17 cellular contexts compared by ENCODE assay signal in genomic region chr13:41548031-41548430, GRCh38.
DNase-seq lines count a peak whose midpoint lies in the region; ATAC-seq and TF ChIP-seq lines count a peak whose summit lies in the region.
"Had no signal": no experiment of that assay in that cellular context is flagged by ENCODE, and none has a peak within 500 bp of the region (broad histone marks: within the 10 kb centered on the region; RNA-seq: fewer than 3 reads in every experiment).

No MANE protein-coding gene starts in this region.

- H3K9me1 ChIP-seq in IMR-90 (ENCODE audit: insufficient read depth, low read length), result peaks cover 9% of the 10 kb centered on the region

- H3K36me3 Mint-ChIP-seq in stimulated activated memory B cell treated with anti-CD40 and anti-IgM and Interleukin-4, amounts not matched to agents 10 μg/mL and 1 μg/mL and 100 μg/mL, for 72 hours, result no peaks in the 10 kb centered on the region

- H3K9ac ChIP-seq in IMR-90 (ENCODE audit: low read depth, low read length) (no peak overlapping the region), mammary epithelial cell (ENCODE audit: insufficient read depth, low read length) (no peak overlapping the region)

- no peak overlapping the region for H3K14ac ChIP-seq in IMR-90 (replicated peaks; ENCODE audit: low read depth, low read length)

- 90% methylated on average over 3 of the region's 6 CpGs; no CpG with 5 or more reads in 1 of the 2 experiments for WGBS in IMR-90 (ENCODE audit: extremely low coverage in 2 of 2, insufficient read length in 1 of 2), 2 experiments
- WGBS in mammary epithelial cell (ENCODE audit: low coverage, missing lambda C conversion rate), result 83% methylated on average over 6 of the region's 6 CpGs

- H3K79me2 ChIP-seq in mammary epithelial cell (ENCODE audit: insufficient read depth, low read length), result no peaks in the 10 kb centered on the region

- H3K27ac Mint-ChIP-seq in stimulated activated memory B cell treated with anti-CD40 and anti-IgM and Interleukin-4, amounts not matched to agents 10 μg/mL and 1 μg/mL and 100 μg/mL, for 72 hours, result peak overlapping the region; percentile 13
- H3K27ac Mint-ChIP-seq: activated T-helper 2 cell treated with anti-CD3 and anti-CD28 coated beads, Interferon-gamma antibody, Interleukin-2, Interleukin-4, amounts not matched to agents 10 μg/mL and 5 μg/mL and 100 μg/mL, durations not matched to agents 14 hours and 24 hours and 36 hours had no signal

- in situ Hi-C loops in IMR-90 (cut with MboI; ENCODE audit: low sequenced_read_pairs) (no loop called here), mammary epithelial cell (cut with MboI; ENCODE audit: low sequenced_read_pairs in 2 of 2) (no loop called here)

- dilution Hi-C loops in IMR-90 (cut with HindIII; ENCODE audit: low sequenced_read_pairs, unreplicated experiment), result no loop called here
- dilution Hi-C loops in mammary epithelial cell (cut with HindIII; ENCODE audit: low sequenced_read_pairs), result no loop called here

- intact Hi-C loops in IMR-90 (cut with micrococcal nuclease), result no loop called here
- intact Hi-C loops in mammary epithelial cell (cut with micrococcal nuclease), result no loop called here

- H2AK9ac ChIP-seq in IMR-90 (replicated peaks; ENCODE audit: low read depth, low read length, poor library complexity), result no peak overlapping the region

- H4K91ac ChIP-seq in IMR-90 (ENCODE audit: insufficient read depth, low read depth, low read length), result no peak overlapping the region

- no TSS peak for BruUV-seq in IMR-90 (replicated peaks; lab: Mats Ljungman, UMichigan)
- BruUV-seq in mammary epithelial cell (replicated peaks; lab: Mats Ljungman, UMichigan), result TSS peak; percentile 45

- TF ChIP-seq CTCF in IMR-90 (conservative IDR thresholded peaks at IDR 0.05; ENCODE audit: low read depth, low read length) (no peak), mammary epithelial cell (conservative IDR thresholded peaks at IDR 0.05 in 1 of 2, IDR thresholded peaks at IDR 0.05 in 1 of 2; ENCODE audit: extremely low read depth in 1 of 2, insufficient read depth in 1 of 2, low read depth in 1 of 2, low read length in 2 of 2) (no peak), GM10266 (IDR thresholded peaks at IDR 0.05; ENCODE audit: control insufficient read depth, insufficient read depth, low read depth, missing control alignments) (no peak)

- H4K8ac ChIP-seq in IMR-90 (ENCODE audit: low read depth in 2 of 2, low read length in 2 of 2), result no peak overlapping the region

- H3K4me2 ChIP-seq in IMR-90 (ENCODE audit: low read depth, low read length) (no peak overlapping the region), mammary epithelial cell (ENCODE audit: insufficient read depth, low read depth, low read length) (no peak overlapping the region)

- no peak overlapping the region for H3K4me3 Mint-ChIP-seq in stimulated activated memory B cell treated with anti-CD40 and anti-IgM and Interleukin-4, amounts not matched to agents 10 μg/mL and 1 μg/mL and 100 μg/mL, for 72 hours

- H2BK15ac ChIP-seq in IMR-90 (ENCODE audit: low read depth, low read length), result peak overlapping the region; percentile 21; the same call in 1 of the 3 replicates

- H3K27me3 ChIP-seq in IMR-90 (ENCODE audit: control insufficient read depth, insufficient read depth, low read length) (no peaks in the 10 kb centered on the region; the same call in none of the 2 replicates), mammary epithelial cell (ENCODE audit: insufficient read depth, low read length) (no peaks in the 10 kb centered on the region)
- H3K27me3 ChIP-seq: BE2C had no signal

- H2BK120ac ChIP-seq in IMR-90 (ENCODE audit: low read depth, low read length), result no peak overlapping the region

- no peaks in the 10 kb centered on the region for H3K79me1 ChIP-seq in IMR-90 (ENCODE audit: low read depth in 1 of 2, low read length in 2 of 2)

- CTCF ChIA-PET in IMR-90 (lab: Yijun Ruan, JAX) (interaction anchor here (0.6 kb wide), 1 partner anchor 435 kb away, joined by 3 read pairs; no protein-coding TSS in a partner anchor), mammary epithelial cell (lab: Charles Lee; ENCODE audit: low non-redundant PET) (no interaction called here)

- peak overlapping the region; percentile 7; the same call in 1 of the 2 replicates for H3K4ac ChIP-seq in IMR-90 (ENCODE audit: low read depth, low read length)

- H3K4me3 ChIP-seq in IMR-90 (ENCODE audit: insufficient read depth, low read depth, low read length), result no peak overlapping the region
- no peak overlapping the region for H3K4me3 ChIP-seq in mammary epithelial cell (replicated peaks in 1 of 3; ENCODE audit: insufficient read depth in 1 of 3, low read depth in 2 of 3, low read length in 3 of 3)

- H2AFZ ChIP-seq in IMR-90 (replicated peaks; ENCODE audit: low read length, poor library complexity) (no peak overlapping the region), mammary epithelial cell (ENCODE audit: low read depth, low read length) (peak overlapping the region; percentile 43)

- DNase-seq in IMR-90, result no peak
- DNase-seq in mammary epithelial cell, result no peak
- peak; percentile 27 for DNase-seq in medulla oblongata (ENCODE audit: extremely low spot score)
- DNase-seq in cerebellar nuclear complex (lab: John Stamatoyannopoulos, UW), result no peak
- no peak for DNase-seq in GM10266 (ENCODE audit: extremely low spot score)
- no peak for DNase-seq in T1000 (lab: John Stamatoyannopoulos, UW)
- DNase-seq: activated CD4-positive, CD25-positive, alpha-beta regulatory T cell; amniotic stem cell; BE2C; erythroblast; NCI-H1694; SHP77; stimulated activated CD4-positive, alpha-beta T cell treated with anti-CD3 and anti-CD28 coated beads, Interleukin-15, amount 100 ng/mL, for 24 hours; T-helper 2 cell had no signal

- no peaks in the 10 kb centered on the region for H3K36me3 ChIP-seq in IMR-90 (ENCODE audit: control insufficient read depth, insufficient read depth, low read length)
- H3K36me3 ChIP-seq in mammary epithelial cell (ENCODE audit: insufficient read depth, low read length), result no peaks in the 10 kb centered on the region
- H3K36me3 ChIP-seq: BE2C had no signal

- POLR2A ChIA-PET in IMR-90 (lab: Charles Lee; ENCODE audit: unreplicated experiment), result no interaction called here

- no peak overlapping the region for H3K23ac ChIP-seq in IMR-90 (ENCODE audit: low read depth, low read length)

- no peak overlapping the region for H3K18ac ChIP-seq in IMR-90 (ENCODE audit: low read depth, low read length)

- H3K9me3 ChIP-seq in IMR-90 (ENCODE audit: control insufficient read depth, insufficient read depth, low read length), result no peaks in the 10 kb centered on the region; the same call in 1 of the 2 replicates
- no peaks in the 10 kb centered on the region for H3K9me3 ChIP-seq in mammary epithelial cell (replicated peaks; ENCODE audit: insufficient read depth, low read length)
- H3K9me3 ChIP-seq: BE2C had no signal

- TF ChIP-seq RAD21 in IMR-90 (IDR thresholded peaks at IDR 0.05; ENCODE audit: low read length), result no peak

- no peak overlapping the region for H4K5ac ChIP-seq in IMR-90 (ENCODE audit: low read depth, low read length)

- no peak overlapping the region for H2AK5ac ChIP-seq in IMR-90 (ENCODE audit: low read depth, low read length)

- H4K20me1 ChIP-seq in IMR-90 (ENCODE audit: insufficient read depth, low read length) (no peaks in the 10 kb centered on the region; the same call in 1 of the 2 replicates), mammary epithelial cell (ENCODE audit: insufficient read depth, low read length) (no peaks in the 10 kb centered on the region)

- no peaks in the 10 kb centered on the region for H3K4me1 Mint-ChIP-seq in stimulated activated memory B cell treated with anti-CD40 and anti-IgM and Interleukin-4, amounts not matched to agents 10 μg/mL and 1 μg/mL and 100 μg/mL, for 72 hours

- ATAC-seq in IMR-90 (ENCODE audit: low read depth), result no peak
- no peak for ATAC-seq in stimulated activated memory B cell treated with anti-CD40 and anti-IgM and Interleukin-4, amounts not matched to agents 10 μg/mL and 1 μg/mL and 100 μg/mL, for 72 hours
- no peak for ATAC-seq in HG02798 (IDR thresholded peaks at IDR 0.05; ENCODE audit: poor library complexity, unreplicated experiment)

- no peaks in the 10 kb centered on the region for H3K9me3 Mint-ChIP-seq in stimulated activated memory B cell treated with anti-CD40 and anti-IgM and Interleukin-4, amounts not matched to agents 10 μg/mL and 1 μg/mL and 100 μg/mL, for 72 hours

- peaks cover 29% of the 10 kb centered on the region for H3K27me3 Mint-ChIP-seq in stimulated activated memory B cell treated with anti-CD40 and anti-IgM and Interleukin-4, amounts not matched to agents 10 μg/mL and 1 μg/mL and 100 μg/mL, for 72 hours

- peak overlapping the region; percentile 25; the same call in 1 of the 2 replicates for H2BK20ac ChIP-seq in IMR-90 (ENCODE audit: low read depth, low read length)

- H3K4me1 ChIP-seq in IMR-90 (ENCODE audit: control insufficient read depth, insufficient read depth, low read length) (peaks cover 12% of the 10 kb centered on the region), mammary epithelial cell (ENCODE audit: insufficient read depth, low read length) (peaks cover 33% of the 10 kb centered on the region)
- H3K4me1 ChIP-seq: BE2C had no signal

- H3K27ac ChIP-seq in IMR-90 (ENCODE audit: insufficient read depth, low read length) (no peak overlapping the region), mammary epithelial cell (ENCODE audit: insufficient read depth, low read depth, low read length) (no peak overlapping the region)

- no peak for TF ChIP-seq POLR2A in IMR-90 (IDR thresholded peaks at IDR 0.05; ENCODE audit: low read depth, low read length)

- no peak overlapping the region for H2BK5ac ChIP-seq in IMR-90 (ENCODE audit: low read depth, low read length, poor library complexity, severe bottlenecking)

- no peak overlapping the region for H3K56ac ChIP-seq in IMR-90 (ENCODE audit: extremely low read depth, insufficient read depth, low read length)

TF ChIP-seq in IMR-90, 13 proteins besides CTCF, POLR2A, EP300 and RAD21 (continues in another document):
- no peak for TF ChIP-seq MAZ (IDR thresholded peaks at IDR 0.05; ENCODE audit: borderline replicate concordance, low read depth, low read length)
- TF ChIP-seq RCOR1 (IDR thresholded peaks at IDR 0.05; ENCODE audit: insufficient replicate concordance, low read length), result no peak
- no peak for TF ChIP-seq BHLHE40 (IDR thresholded peaks at IDR 0.05; ENCODE audit: low read depth, low read length)
- TF ChIP-seq SMC3 (IDR thresholded peaks at IDR 0.05; ENCODE audit: low read depth, low read length), result no peak
- no peak for TF ChIP-seq MXI1 (IDR thresholded peaks at IDR 0.05; ENCODE audit: borderline replicate concordance, low read depth, low read length)
- TF ChIP-seq CHD1 (IDR thresholded peaks at IDR 0.05; ENCODE audit: low read depth, low read length), result no peak
- no peak for TF ChIP-seq CEBPB (IDR thresholded peaks at IDR 0.05; ENCODE audit: low read depth, low read length)
- no peak for TF ChIP-seq NFE2L2 (IDR thresholded peaks at IDR 0.05; ENCODE audit: low read depth, low read length)
